Comparison of ENCODE assay signal across 8 cellular contexts in the genomic region with DNA sequence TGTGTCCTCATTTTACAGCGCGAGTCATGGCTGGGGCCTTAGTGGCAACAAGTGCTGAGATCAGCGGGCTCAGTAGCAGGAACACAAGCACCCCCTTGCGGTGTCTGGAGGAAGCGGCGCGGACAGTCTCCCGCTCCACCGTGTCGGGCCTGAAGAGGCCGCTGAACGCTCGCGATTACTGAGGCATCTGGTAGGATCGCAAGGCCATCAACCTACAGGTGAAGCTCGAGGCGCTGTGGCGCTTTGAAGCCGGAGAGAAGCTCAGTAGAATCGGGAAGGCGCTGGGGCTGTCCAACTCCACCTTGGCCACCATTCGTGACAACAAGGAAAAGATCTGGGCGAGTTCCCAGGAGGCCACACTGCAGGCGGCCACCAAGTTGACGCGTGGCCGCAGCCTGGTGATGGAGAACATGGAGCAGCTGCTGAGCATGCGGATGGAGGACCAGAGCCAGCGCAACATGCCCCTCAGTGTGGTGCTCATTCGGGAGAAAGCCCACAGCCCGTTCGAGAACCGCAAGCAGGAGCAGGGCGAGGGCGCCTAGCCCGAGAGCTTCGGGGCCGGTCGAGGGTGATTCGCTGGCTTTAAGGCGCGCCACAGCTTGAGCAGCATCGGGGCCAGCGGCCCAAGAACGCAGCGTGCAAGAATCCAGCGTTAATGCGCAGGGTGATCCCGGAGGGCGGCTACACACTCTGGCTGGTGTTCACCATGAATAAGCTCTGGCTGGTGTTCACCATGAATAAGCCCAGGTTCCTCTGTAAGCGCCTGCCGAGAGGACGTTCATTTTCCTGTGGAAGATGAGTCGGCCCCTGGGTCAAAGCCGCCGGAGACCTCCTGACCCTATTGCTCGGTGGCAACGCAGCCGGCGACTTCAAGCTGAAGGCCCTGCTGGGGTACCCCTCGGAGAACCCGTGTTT. TPM values are rescaled to one million over a fixed set of nuclear protein-coding genes. Genes with fewer than 3 reads are reported as not detected.
DNase-seq lines count a peak whose midpoint lies in the region; ATAC-seq and TF ChIP-seq lines count a peak whose summit lies in the region.

No MANE protein-coding gene starts in this region.

- 74% methylated on average over 49 of the region's 62 CpGs for WGBS in suprapubic skin

- no peak for TF ChIP-seq POLR2A in suprapubic skin (IDR thresholded peaks at IDR 0.05)

- H3K4me1 ChIP-seq in neutrophil (ENCODE audit: control insufficient read depth in 1 of 2, insufficient read depth in 1 of 2, low read depth in 1 of 2, low read length in 1 of 2) (peaks cover 3 to 7% of the 10 kb centered on the region in 2 experiments), suprapubic skin (peaks cover 2% of the 10 kb centered on the region)

- in situ Hi-C loops in GM13976 (cut with MboI; ENCODE audit: low sequenced_read_pairs, unreplicated experiment), result no loop called here

- TF ChIP-seq EP300 in suprapubic skin (IDR thresholded peaks at IDR 0.05), result no peak

- H3K27me3 ChIP-seq in neutrophil (no peaks in the 10 kb centered on the region), suprapubic skin (no peaks in the 10 kb centered on the region)

- peaks cover 30% of the 10 kb centered on the region for H3K36me3 ChIP-seq in neutrophil
- H3K36me3 ChIP-seq in suprapubic skin, result peaks cover 24% of the 10 kb centered on the region

- H3K27ac ChIP-seq in neutrophil (peak overlapping the region; percentile 61), suprapubic skin (no peak overlapping the region)

- H3K4me3 ChIP-seq in fibroblast of pulmonary artery (replicated peaks; ENCODE audit: low read depth, low read length) (no peak overlapping the region), neutrophil (ENCODE audit: low read depth in 1 of 2, low read length in 1 of 2) (no peak overlapping the region), suprapubic skin (no peak overlapping the region)

- no peaks in the 10 kb centered on the region for H3K9me3 ChIP-seq in neutrophil
- H3K9me3 ChIP-seq in suprapubic skin, result no peaks in the 10 kb centered on the region

- TF ChIP-seq CTCF in GM13976 (IDR thresholded peaks at IDR 0.05; ENCODE audit: borderline replicate concordance, control extremely low read depth, extremely low read depth, insufficient read depth, missing control alignments), result peak; percentile 97
- peak; percentile 98 for TF ChIP-seq CTCF in fibroblast of pulmonary artery (IDR thresholded peaks at IDR 0.05; ENCODE audit: low read length, missing control alignments)
- peak; percentile 97 for TF ChIP-seq CTCF in neutrophil (IDR thresholded peaks at IDR 0.05)
- peak; percentile 54 to 82 for TF ChIP-seq CTCF in suprapubic skin (IDR thresholded peaks at IDR 0.05)

- ATAC-seq in HG03521 (IDR thresholded peaks at IDR 0.05; ENCODE audit: unreplicated experiment), result peak; percentile 57

- DNase-seq in GM13976 (ENCODE audit: low spot score) (peak; percentile 91), activated T-cell treated with anti-CD3 and anti-CD28 coated beads for 48 hours (ENCODE audit: low read depth) (peak; percentile 88), fibroblast of pulmonary artery (ENCODE audit: low read depth) (peak; percentile 91), suprapubic skin (ENCODE audit: low spot score in 2 of 2) (peak; percentile 90 to 92), NCI-H2196 treated with DMSO at 0.1 percent for 48 hours (lab: John Stamatoyannopoulos, UW; ENCODE audit: unreplicated experiment) (no peak)
- DNase-seq in stimulated activated naive CD4-positive, alpha-beta T cell (lab: John Stamatoyannopoulos, UW), result no peak

RNA-seq across cellular contexts. Expression of a gene that starts 8.3 kb away (rescaled TPM):
- 10 to 100 TPM; 29.0 to 53.2 (median 37.5) TPM for total RNA-seq in suprapubic skin

RNA-seq across cellular contexts. Expression of a gene that starts 23.1 kb away (rescaled TPM):
- 10 to 100 TPM; 16.4 to 31.5 (median 21.7) TPM for total RNA-seq in suprapubic skin

RNA-seq across cellular contexts. Expression of a gene that starts 26.6 kb away (rescaled TPM):
- total RNA-seq in suprapubic skin, result 100 to 1,000 TPM in 3 of 4 donors, 10 to 100 TPM in 1; 96.1 to 120 (median 103) TPM

RNA-seq across cellular contexts. Expression of a gene that starts 37.6 kb away (rescaled TPM):
- 100 to 1,000 TPM; 334 to 395 (median 360) TPM for total RNA-seq in suprapubic skin

Comparison
In these comparisons a context has a peak if more than half of its experiments do, and no peak if none do; other contexts are left out.
1. DNase-seq: peak in GM13976 (single experiment), activated T-cell treated with anti-CD3 and anti-CD28 coated beads for 48 hours (single experiment), fibroblast of pulmonary artery (single experiment) and suprapubic skin (2 of 2); none in stimulated activated naive CD4-positive, alpha-beta T cell (0 of 6) and NCI-H2196 treated with DMSO at 0.1 percent for 48 hours (single experiment).
2. Peak in every context shown above with its lines, with median percentiles within 50 percentile points of each other: CTCF ChIP-seq.